ENCODE assay signal across 16 cellular contexts in the genomic region with DNA sequence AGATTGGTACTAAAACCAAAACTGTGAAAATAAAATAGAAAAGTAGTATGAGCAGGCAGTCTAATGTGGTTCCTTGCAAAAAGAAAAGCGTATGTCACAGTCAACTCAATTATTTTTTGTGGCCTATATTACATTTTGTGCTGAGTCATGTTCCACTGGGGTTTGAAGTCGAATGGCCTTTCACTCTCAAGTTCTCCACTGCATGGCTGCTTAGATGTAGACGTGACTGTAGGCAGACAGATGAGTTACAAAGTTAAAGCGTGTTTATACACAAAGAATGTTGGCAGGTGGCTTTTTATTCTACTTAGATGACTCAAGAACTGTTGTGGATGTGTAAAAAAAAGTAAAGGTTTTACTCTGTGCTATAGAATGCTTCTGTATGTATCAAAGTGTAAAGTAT.
DNase-seq lines count a peak whose midpoint lies in the region; ATAC-seq and TF ChIP-seq lines count a peak whose summit lies in the region.
"Had no signal": no experiment of that assay in that cellular context is flagged by ENCODE, and none has a peak within 500 bp of the region (broad histone marks: within the 10 kb centered on the region; RNA-seq: fewer than 3 reads in every experiment).

No MANE protein-coding gene starts in this region.

- peak; percentile 47 for DNase-seq in NOMO-1 (lab: John Stamatoyannopoulos, UW; ENCODE audit: unreplicated experiment in 2 of 2)
- no peak for DNase-seq in NOMO-1 treated with dmso at 0.1 percent for 144 hours (lab: John Stamatoyannopoulos, UW; ENCODE audit: unreplicated experiment)
- peak; percentile 25 for DNase-seq in NCI-H69 (lab: John Stamatoyannopoulos, UW)
- peak; percentile 25 for DNase-seq in dedifferentiated amniotic fluid mesenchymal stem cell (ENCODE audit: extremely low spot score)
- no peak for DNase-seq in smooth muscle cell (lab: John Stamatoyannopoulos, UW; ENCODE audit: unreplicated experiment)
- DNase-seq in nucleus accumbens (lab: John Stamatoyannopoulos, UW), result no peak
- DNase-seq: activated CD4-positive, alpha-beta T cell treated with anti-CD3 and anti-CD28 coated beads, Interleukin-2, amount 10 ng/mL, durations not matched to agents 24 days and 14 days; activated effector memory CD4-positive, alpha-beta T cell treated with anti-CD3 and anti-CD28 coated beads, Interleukin-2, amount 50 U/mL, for 16 hours; cerebellar nuclear complex; EL; foreskin fibroblast; NCI-H2029; pancreas had no signal

- H3K4me3 ChIP-seq in smooth muscle cell, result no peak overlapping the region
- H3K4me3 ChIP-seq: pancreas, suprapubic skin had no signal

- no peak for TF ChIP-seq CTCF in smooth muscle cell (IDR thresholded peaks at IDR 0.05; ENCODE audit: borderline replicate concordance, insufficient read depth, poor library complexity, severe bottlenecking)

- no peaks in the 10 kb centered on the region for H3K9me3 ChIP-seq in smooth muscle cell (replicated peaks; ENCODE audit: low read depth)
- H3K9me3 ChIP-seq: pancreas, suprapubic skin had no signal

- no peaks in the 10 kb centered on the region for H3K27me3 ChIP-seq in smooth muscle cell (ENCODE audit: low read depth)
- H3K27me3 ChIP-seq: pancreas, suprapubic skin had no signal

- ATAC-seq in GM19395 (IDR thresholded peaks at IDR 0.05; ENCODE audit: unreplicated experiment) (no peak), GM18870 (IDR thresholded peaks at IDR 0.05; ENCODE audit: unreplicated experiment) (no peak)
- ATAC-seq: pancreas had no signal

- no peak overlapping the region for H3K9ac ChIP-seq in smooth muscle cell (ENCODE audit: low read depth)

- WGBS in smooth muscle cell (ENCODE audit: low lambda C conversion rate), result 52% methylated on average over 4 of the region's 4 CpGs

- no peaks in the 10 kb centered on the region for H3K36me3 ChIP-seq in smooth muscle cell (ENCODE audit: low read depth)
- H3K36me3 ChIP-seq: pancreas, suprapubic skin had no signal

- no peaks in the 10 kb centered on the region for H3K79me2 ChIP-seq in smooth muscle cell (ENCODE audit: low read depth)

- peak overlapping the region; percentile 57 for H3K4me2 ChIP-seq in smooth muscle cell

- H3K27ac ChIP-seq in smooth muscle cell (ENCODE audit: low read depth), result peak overlapping the region; percentile 62
- H3K27ac ChIP-seq: pancreas, suprapubic skin had no signal

- H3K4me1 ChIP-seq in smooth muscle cell (ENCODE audit: low read depth), result peaks cover 3% of the 10 kb centered on the region
- H3K4me1 ChIP-seq: pancreas, suprapubic skin had no signal

- no peaks in the 10 kb centered on the region for H4K20me1 ChIP-seq in smooth muscle cell (ENCODE audit: low read depth)

- no peaks in the 10 kb centered on the region for H3F3A ChIP-seq in smooth muscle cell (ENCODE audit: low read depth)

- H2AFZ ChIP-seq in smooth muscle cell (ENCODE audit: low read depth), result peak overlapping the region; percentile 41

Comparison
In these comparisons a context has a peak if more than half of its experiments do, and no peak if none do; other contexts are left out.
1. DNase-seq: peak in NOMO-1 (2 of 2), NCI-H69 (single experiment) and dedifferentiated amniotic fluid mesenchymal stem cell (single experiment); none in NOMO-1 treated with dmso at 0.1 percent for 144 hours (single experiment), smooth muscle cell (single experiment) and nucleus accumbens (0 of 56).